11 cellular contexts compared by ENCODE assay signal in genomic region chr7:145347271-145347670, GRCh38.
"Had no signal": no experiment of that assay in that cellular context is flagged by ENCODE, and none has a peak within 500 bp of the region (broad histone marks: within the 10 kb centered on the region; RNA-seq: fewer than 3 reads in every experiment).

No MANE protein-coding gene starts in this region.

- H3K4me2 ChIP-seq: GM23338 had no signal

- H3K9ac ChIP-seq: GM23248 had no signal

- H2AFZ ChIP-seq: GM23248, GM23338 had no signal

- H3K9me3 ChIP-seq: HAP-1 had no signal

- H3K36me3 ChIP-seq: HAP-1 had no signal

- ATAC-seq: GM23338, HCT116 had no signal

- H3K27ac ChIP-seq: GM23248 had no signal

- H3K4me1 ChIP-seq: HAP-1 had no signal

- H3K4me3 ChIP-seq: GM23248, GM23338, HAP-1 had no signal

- DNase-seq: GM23248, GOT3, H7, H9, HCEC 1CT, HFFc6 had no signal

- FAIRE-seq: H1, H54 had no signal
